17 cellular contexts compared by ENCODE assay signal in the genomic region with DNA sequence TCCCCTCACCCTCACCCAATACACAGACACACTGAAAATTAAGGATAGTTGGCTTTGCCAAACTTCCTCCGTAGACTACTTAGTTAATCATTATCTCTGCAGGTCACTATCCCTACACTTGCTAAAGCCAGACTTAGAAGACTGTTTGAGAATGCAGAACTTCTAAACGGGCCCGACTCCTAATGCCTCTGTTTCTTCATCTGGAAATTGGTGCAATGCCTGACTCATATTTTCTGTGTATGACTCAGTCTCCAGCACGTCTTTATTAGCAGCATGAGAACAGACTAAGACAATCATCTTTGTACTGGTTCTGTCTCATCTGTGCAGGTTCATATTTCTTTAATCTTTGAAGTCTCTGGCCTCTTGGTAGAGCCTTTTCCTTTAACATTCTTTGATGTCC.
"Had no signal": no experiment of that assay in that cellular context is flagged by ENCODE, and none has a peak within 500 bp of the region (broad histone marks: within the 10 kb centered on the region; RNA-seq: fewer than 3 reads in every experiment).

No MANE protein-coding gene starts in this region.

- H3K36me3 Mint-ChIP-seq: activated CD4-positive, alpha-beta memory T cell treated with anti-CD3 and anti-CD28 coated beads for 36 hours; activated naive CD8-positive, alpha-beta T cell treated with anti-CD3 and anti-CD28 coated beads, Interleukin-2, amount 10 ng/mL, durations not matched to agents 7 days and 5 days; natural killer cell treated with Interleukin-12 subunit alpha and Interleukin-12 subunit beta and Interleukin-15 and Interleukin-18, amount 100 ng/mL, for 72 hours; type B pancreatic cell had no signal

- DNase-seq: activated CD4-positive, alpha-beta memory T cell treated with anti-CD3 and anti-CD28 coated beads for 36 hours; activated CD4-positive, alpha-beta T cell treated with anti-CD3 and anti-CD28 coated beads for 1 hour; activated gamma-delta T cell treated with Interleukin-2 at 50 U/mL for 16 hours; activated naive CD8-positive, alpha-beta T cell treated with anti-CD3 and anti-CD28 coated beads, Interleukin-2, amount 10 ng/mL, durations not matched to agents 7 days and 5 days; activated T-cell treated with anti-CD3 and anti-CD28 coated beads, Interleukin-2, amount 50 U/mL, for 72 hours; aorta; central memory CD4-positive, alpha-beta T cell; cortex of kidney; effector memory CD4-positive, alpha-beta T cell; erythroblast; nucleus accumbens; sigmoid colon; stimulated activated CD4-positive, alpha-beta T cell treated with anti-CD3 and anti-CD28 coated beads, Interleukin-12 subunit alpha, Interleukin-12 subunit beta, amount 100 ng/mL, for 4 hours; stimulated activated naive CD4-positive, alpha-beta T cell treated with Interleukin-2 at 50 U/mL for 16 hours had no signal

- H3K27ac Mint-ChIP-seq: activated CD4-positive, alpha-beta memory T cell treated with anti-CD3 and anti-CD28 coated beads for 36 hours; activated naive CD8-positive, alpha-beta T cell treated with anti-CD3 and anti-CD28 coated beads, Interleukin-2, amount 10 ng/mL, durations not matched to agents 7 days and 5 days; activated T-cell treated with anti-CD3 and anti-CD28 coated beads, Interleukin-2, amount 50 U/mL, for 72 hours; natural killer cell treated with Interleukin-12 subunit alpha and Interleukin-12 subunit beta and Interleukin-15 and Interleukin-18, amount 100 ng/mL, for 72 hours; type B pancreatic cell had no signal

- H3K27ac ChIP-seq: sigmoid colon, suprapubic skin had no signal

- H3K27me3 ChIP-seq: sigmoid colon, suprapubic skin had no signal

- H3K9me3 Mint-ChIP-seq: activated CD4-positive, alpha-beta memory T cell treated with anti-CD3 and anti-CD28 coated beads for 36 hours; activated naive CD8-positive, alpha-beta T cell treated with anti-CD3 and anti-CD28 coated beads, Interleukin-2, amount 10 ng/mL, durations not matched to agents 7 days and 5 days had no signal

- H3K27me3 Mint-ChIP-seq: activated CD4-positive, alpha-beta memory T cell treated with anti-CD3 and anti-CD28 coated beads for 36 hours; activated naive CD8-positive, alpha-beta T cell treated with anti-CD3 and anti-CD28 coated beads, Interleukin-2, amount 10 ng/mL, durations not matched to agents 7 days and 5 days; natural killer cell treated with Interleukin-12 subunit alpha and Interleukin-12 subunit beta and Interleukin-15 and Interleukin-18, amount 100 ng/mL, for 72 hours; type B pancreatic cell had no signal

- H3K4me3 ChIP-seq: sigmoid colon, suprapubic skin had no signal

- H3K36me3 ChIP-seq: sigmoid colon, suprapubic skin had no signal

- H3K4me1 Mint-ChIP-seq: activated naive CD8-positive, alpha-beta T cell treated with anti-CD3 and anti-CD28 coated beads, Interleukin-2, amount 10 ng/mL, durations not matched to agents 7 days and 5 days had no signal

- H3K4me1 ChIP-seq: sigmoid colon, suprapubic skin had no signal

- H3K4me3 Mint-ChIP-seq: activated CD4-positive, alpha-beta memory T cell treated with anti-CD3 and anti-CD28 coated beads for 36 hours; activated naive CD8-positive, alpha-beta T cell treated with anti-CD3 and anti-CD28 coated beads, Interleukin-2, amount 10 ng/mL, durations not matched to agents 7 days and 5 days; activated T-cell treated with anti-CD3 and anti-CD28 coated beads, Interleukin-2, amount 50 U/mL, for 72 hours; natural killer cell treated with Interleukin-12 subunit alpha and Interleukin-12 subunit beta and Interleukin-15 and Interleukin-18, amount 100 ng/mL, for 72 hours; type B pancreatic cell had no signal

- H3K9me3 ChIP-seq: sigmoid colon, suprapubic skin had no signal
